Comparison of ENCODE assay signal across 2 cellular contexts in the genomic region with DNA sequence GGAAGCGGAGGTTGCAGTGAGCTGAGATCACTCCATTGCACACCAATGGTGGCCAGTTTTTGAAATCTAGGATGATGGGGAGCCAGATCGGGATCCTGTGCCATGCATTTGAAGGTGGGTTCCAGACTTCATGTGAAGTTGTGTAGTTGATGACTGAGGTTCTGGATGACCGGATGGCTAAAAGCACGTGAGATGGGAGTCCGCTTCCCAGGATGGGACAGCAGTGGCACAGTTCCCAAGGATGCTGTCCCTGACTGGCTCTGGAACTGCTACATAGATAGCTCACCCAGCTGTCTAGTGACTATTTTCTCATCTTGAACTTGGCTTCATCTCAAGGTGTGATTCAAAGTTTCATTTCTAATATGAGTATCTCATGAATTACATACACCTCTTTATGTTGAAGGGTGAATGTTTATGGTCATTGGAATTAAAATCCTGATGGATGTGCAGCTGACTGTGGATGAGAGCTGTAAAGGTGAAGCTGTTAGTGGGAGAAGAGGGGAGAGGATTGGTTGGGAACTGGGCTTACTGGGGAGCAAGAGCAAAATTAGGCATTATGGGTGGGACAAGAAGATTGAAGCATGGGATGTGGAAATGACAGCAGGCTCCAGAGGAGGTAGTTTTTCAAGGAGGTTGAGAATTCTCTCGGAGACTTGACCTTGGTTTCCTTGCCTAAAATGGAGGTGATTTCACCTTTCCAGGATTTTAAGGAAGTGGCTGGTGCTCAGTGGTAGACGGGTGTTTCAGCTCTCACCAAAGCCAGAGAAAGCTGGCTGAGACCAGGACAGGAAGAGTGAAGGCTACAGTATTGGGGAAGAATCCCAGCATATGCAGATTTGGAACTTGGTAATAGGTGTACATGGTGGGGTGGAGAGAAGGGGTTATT.
TF ChIP-seq lines count a peak whose summit lies in the region.

No MANE protein-coding gene starts in this region.

TF ChIP-seq in SK-N-SH treated with all-trans-retinoic acid at 6 μM for 48 hours, 23 proteins besides CTCF, POLR2A, EP300 and RAD21 (continued from another document):
- TF ChIP-seq, protein P1, sequence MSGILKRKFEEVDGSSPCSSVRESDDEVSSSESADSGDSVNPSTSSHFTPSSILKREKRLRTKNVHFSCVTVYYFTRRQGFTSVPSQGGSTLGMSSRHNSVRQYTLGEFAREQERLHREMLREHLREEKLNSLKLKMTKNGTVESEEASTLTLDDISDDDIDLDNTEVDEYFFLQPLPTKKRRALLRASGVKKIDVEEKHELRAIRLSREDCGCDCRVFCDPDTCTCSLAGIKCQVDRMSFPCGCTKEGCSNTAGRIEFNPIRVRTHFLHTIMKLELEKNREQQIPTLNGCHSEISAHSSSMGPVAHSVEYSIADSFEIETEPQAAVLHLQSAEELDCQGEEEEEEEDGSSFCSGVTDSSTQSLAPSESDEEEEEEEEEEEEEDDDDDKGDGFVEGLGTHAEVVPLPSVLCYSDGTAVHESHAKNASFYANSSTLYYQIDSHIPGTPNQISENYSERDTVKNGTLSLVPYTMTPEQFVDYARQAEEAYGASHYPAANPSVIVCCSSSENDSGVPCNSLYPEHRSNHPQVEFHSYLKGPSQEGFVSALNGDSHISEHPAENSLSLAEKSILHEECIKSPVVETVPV (CRISPR knock-in tag; IDR thresholded peaks at IDR 0.05), result no peak
- no peak for TF ChIP-seq OSR1 (CRISPR knock-in tag; IDR thresholded peaks at IDR 0.05)
- no peak for TF ChIP-seq SNAI2 (CRISPR knock-in tag; IDR thresholded peaks at IDR 0.05)
- TF ChIP-seq ESRRG (CRISPR knock-in tag; IDR thresholded peaks at IDR 0.05), result 0 out of 2 replicates have a peak, but pooled peaks have one; percentile 32
- TF ChIP-seq ZC3H10 (CRISPR knock-in tag; IDR thresholded peaks at IDR 0.05), result no peak
- no peak for TF ChIP-seq ZNF70 (CRISPR knock-in tag; IDR thresholded peaks at IDR 0.05)
- TF ChIP-seq PPARA (CRISPR knock-in tag; IDR thresholded peaks at IDR 0.05; ENCODE audit: borderline replicate concordance), result no peak
- TF ChIP-seq TCF4 (CRISPR knock-in tag; IDR thresholded peaks at IDR 0.05; ENCODE audit: borderline replicate concordance), result no peak
TF ChIP-seq in SK-N-SH treated with all-trans-retinoic acid at 6 μM for 48 hours: peak in this region for 1.

TF ChIP-seq in SK-N-SH, 30 proteins besides CTCF, POLR2A, EP300 and RAD21 (continued from another document):
- TF ChIP-seq, protein P2, sequence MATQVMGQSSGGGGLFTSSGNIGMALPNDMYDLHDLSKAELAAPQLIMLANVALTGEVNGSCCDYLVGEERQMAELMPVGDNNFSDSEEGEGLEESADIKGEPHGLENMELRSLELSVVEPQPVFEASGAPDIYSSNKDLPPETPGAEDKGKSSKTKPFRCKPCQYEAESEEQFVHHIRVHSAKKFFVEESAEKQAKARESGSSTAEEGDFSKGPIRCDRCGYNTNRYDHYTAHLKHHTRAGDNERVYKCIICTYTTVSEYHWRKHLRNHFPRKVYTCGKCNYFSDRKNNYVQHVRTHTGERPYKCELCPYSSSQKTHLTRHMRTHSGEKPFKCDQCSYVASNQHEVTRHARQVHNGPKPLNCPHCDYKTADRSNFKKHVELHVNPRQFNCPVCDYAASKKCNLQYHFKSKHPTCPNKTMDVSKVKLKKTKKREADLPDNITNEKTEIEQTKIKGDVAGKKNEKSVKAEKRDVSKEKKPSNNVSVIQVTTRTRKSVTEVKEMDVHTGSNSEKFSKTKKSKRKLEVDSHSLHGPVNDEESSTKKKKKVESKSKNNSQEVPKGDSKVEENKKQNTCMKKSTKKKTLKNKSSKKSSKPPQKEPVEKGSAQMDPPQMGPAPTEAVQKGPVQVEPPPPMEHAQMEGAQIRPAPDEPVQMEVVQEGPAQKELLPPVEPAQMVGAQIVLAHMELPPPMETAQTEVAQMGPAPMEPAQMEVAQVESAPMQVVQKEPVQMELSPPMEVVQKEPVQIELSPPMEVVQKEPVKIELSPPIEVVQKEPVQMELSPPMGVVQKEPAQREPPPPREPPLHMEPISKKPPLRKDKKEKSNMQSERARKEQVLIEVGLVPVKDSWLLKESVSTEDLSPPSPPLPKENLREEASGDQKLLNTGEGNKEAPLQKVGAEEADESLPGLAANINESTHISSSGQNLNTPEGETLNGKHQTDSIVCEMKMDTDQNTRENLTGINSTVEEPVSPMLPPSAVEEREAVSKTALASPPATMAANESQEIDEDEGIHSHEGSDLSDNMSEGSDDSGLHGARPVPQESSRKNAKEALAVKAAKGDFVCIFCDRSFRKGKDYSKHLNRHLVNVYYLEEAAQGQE (IDR thresholded peaks at IDR 0.05; ENCODE audit: low read depth, low read length), result no peak
- no peak for TF ChIP-seq MEF2A (IDR thresholded peaks at IDR 0.05; ENCODE audit: borderline replicate concordance, low read depth)
- TF ChIP-seq EZH2phosphoT487 (IDR thresholded peaks at IDR 0.05; ENCODE audit: borderline replicate concordance, low read depth), result no peak
- TF ChIP-seq TAF1 (IDR thresholded peaks at IDR 0.05; ENCODE audit: borderline replicate concordance, low read depth, low read length), result no peak
- no peak for TF ChIP-seq RCOR1 (IDR thresholded peaks at IDR 0.05; ENCODE audit: low read length)
- TF ChIP-seq FOSL2 (IDR thresholded peaks at IDR 0.05; ENCODE audit: borderline replicate concordance, low read depth), result no peak
- no peak for TF ChIP-seq RFX5 (IDR thresholded peaks at IDR 0.05; ENCODE audit: low read length)
- TF ChIP-seq FOXJ3 (CRISPR knock-in tag; IDR thresholded peaks at IDR 0.05), result no peak
- TF ChIP-seq POLR2AphosphoS5 (IDR thresholded peaks at IDR 0.05; ENCODE audit: low read depth, low read length), result no peak; the same call in 1 of the 2 replicates
- TF ChIP-seq MXI1 (IDR thresholded peaks at IDR 0.05; ENCODE audit: low read depth, low read length), result no peak
